In genomic region chr6:32108727-32109113, GRCh38 we compare ENCODE assay signal across 11 cellular contexts. TPM values are rescaled to one million over a fixed set of nuclear protein-coding genes. Genes with fewer than 3 reads are reported as not detected.
A peak's percentile ranks its signal among the peaks of the same experiment; 100 is the strongest.
DNase-seq lines count a peak whose midpoint lies in the region; ATAC-seq and TF ChIP-seq lines count a peak whose summit lies in the region.
"Had no signal": no experiment of that assay in that cellular context is flagged by ENCODE, and none has a peak within 500 bp of the region (broad histone marks: within the 10 kb centered on the region; RNA-seq: fewer than 3 reads in every experiment).

No MANE protein-coding gene starts in this region.

- H3K79me2 ChIP-seq in hepatocyte: no peaks in the 10 kb centered on the region

- H3K4me1 Mint-ChIP-seq in activated naive CD8-positive, alpha-beta T cell treated with anti-CD3 and anti-CD28 coated beads, Interleukin-2, amount 50 U/mL, for 24 hours: peaks cover 22% of the 10 kb centered on the region
- peaks cover 14% of the 10 kb centered on the region for H3K4me1 Mint-ChIP-seq in progenitor cell of endocrine pancreas (ENCODE audit: low read depth)
- peaks cover 19 to 20% of the 10 kb centered on the region in 2 donors for H3K4me1 Mint-ChIP-seq in effector memory CD8-positive, alpha-beta T cell (ENCODE audit: low read depth in 2 of 2)

- TF ChIP-seq CTCF in AG10803 (conservative IDR thresholded peaks at IDR 0.05; ENCODE audit: low read length): no peak
- TF ChIP-seq CTCF in hepatocyte (IDR thresholded peaks at IDR 0.05; ENCODE audit: poor library complexity): no peak
- no peak for TF ChIP-seq CTCF in progenitor cell of endocrine pancreas (IDR thresholded peaks at IDR 0.05; ENCODE audit: unreplicated experiment)

- no peaks in the 10 kb centered on the region for H3K9me3 ChIP-seq in hepatocyte (ENCODE audit: low read depth)
- H3K9me3 ChIP-seq: BE2C had no signal

- no peaks in the 10 kb centered on the region for H3K9me3 Mint-ChIP-seq in activated naive CD8-positive, alpha-beta T cell treated with anti-CD3 and anti-CD28 coated beads, Interleukin-2, amount 50 U/mL, for 24 hours
- H3K9me3 Mint-ChIP-seq in progenitor cell of endocrine pancreas (ENCODE audit: low read depth): no peaks in the 10 kb centered on the region
- no peaks in the 10 kb centered on the region for H3K9me3 Mint-ChIP-seq in effector memory CD8-positive, alpha-beta T cell

- no peaks in the 10 kb centered on the region for H3K36me3 ChIP-seq in hepatocyte (replicated peaks; ENCODE audit: insufficient read depth, low read depth)
- H3K36me3 ChIP-seq: BE2C had no signal

- DNase-seq in AG10803 (ENCODE audit: low read depth): no peak
- no peak for DNase-seq in activated naive CD8-positive, alpha-beta T cell treated with anti-CD3 and anti-CD28 coated beads, Interleukin-2, amount 50 U/mL, for 24 hours
- peak; percentile 3 for DNase-seq in hepatocyte (ENCODE audit: low spot score)
- DNase-seq in progenitor cell of endocrine pancreas (ENCODE audit: low spot score, unreplicated experiment): no peak
- DNase-seq in mucosa of gallbladder (ENCODE audit: low spot score): no peak
- DNase-seq in NCI-H1105 (lab: John Stamatoyannopoulos, UW): no peak
- no peak for DNase-seq in putamen (ENCODE audit: low spot score)
- DNase-seq in effector memory CD8-positive, alpha-beta T cell: no peak
- DNase-seq: activated CD4-positive, alpha-beta T cell treated with anti-CD3 and anti-CD28 coated beads for 1 hour; activated naive CD4-positive, alpha-beta T cell; BE2C had no signal

- peak overlapping the region; percentile 41 for H3K4me3 ChIP-seq in AG10803 (ENCODE audit: low read length)
- no peak overlapping the region for H3K4me3 ChIP-seq in hepatocyte

- H3K4me3 Mint-ChIP-seq in activated naive CD8-positive, alpha-beta T cell treated with anti-CD3 and anti-CD28 coated beads, Interleukin-2, amount 50 U/mL, for 24 hours: no peak overlapping the region
- no peak overlapping the region for H3K4me3 Mint-ChIP-seq in progenitor cell of endocrine pancreas (ENCODE audit: low read depth)
- H3K4me3 Mint-ChIP-seq in effector memory CD8-positive, alpha-beta T cell: peak overlapping the region in 1 of 2 donors; percentile 50

- H3K4me1 ChIP-seq in hepatocyte (ENCODE audit: insufficient read depth): peaks cover 36% of the 10 kb centered on the region
- H3K4me1 ChIP-seq: BE2C had no signal

- no peaks in the 10 kb centered on the region for H3K27me3 ChIP-seq in hepatocyte

- no peak overlapping the region for H2AFZ ChIP-seq in hepatocyte

- H4K20me1 ChIP-seq in hepatocyte (ENCODE audit: insufficient read depth, poor library complexity, severe bottlenecking): no peaks in the 10 kb centered on the region

- peak overlapping the region; percentile 83 for H3K27ac ChIP-seq in hepatocyte

- peaks cover 11% of the 10 kb centered on the region for H3K27me3 Mint-ChIP-seq in activated naive CD8-positive, alpha-beta T cell treated with anti-CD3 and anti-CD28 coated beads, Interleukin-2, amount 50 U/mL, for 24 hours
- H3K27me3 Mint-ChIP-seq in progenitor cell of endocrine pancreas: peaks cover 27% of the 10 kb centered on the region
- H3K27me3 Mint-ChIP-seq in effector memory CD8-positive, alpha-beta T cell: peaks cover 42 to 55% of the 10 kb centered on the region in 2 donors

- peak overlapping the region; percentile 38 for H3K27ac Mint-ChIP-seq in activated naive CD8-positive, alpha-beta T cell treated with anti-CD3 and anti-CD28 coated beads, Interleukin-2, amount 50 U/mL, for 24 hours
- peak overlapping the region; percentile 76 for H3K27ac Mint-ChIP-seq in progenitor cell of endocrine pancreas
- peak overlapping the region in 1 of 2 donors; percentile 45 for H3K27ac Mint-ChIP-seq in effector memory CD8-positive, alpha-beta T cell

- H3K36me3 Mint-ChIP-seq in activated naive CD8-positive, alpha-beta T cell treated with anti-CD3 and anti-CD28 coated beads, Interleukin-2, amount 50 U/mL, for 24 hours (ENCODE audit: low read depth): no peaks in the 10 kb centered on the region
- peaks cover 2% of the 10 kb centered on the region for H3K36me3 Mint-ChIP-seq in progenitor cell of endocrine pancreas (ENCODE audit: insufficient read depth)
- H3K36me3 Mint-ChIP-seq in effector memory CD8-positive, alpha-beta T cell (ENCODE audit: insufficient read depth): peaks cover 17% of the 10 kb centered on the region

- ATAC-seq in activated naive CD8-positive, alpha-beta T cell treated with anti-CD3 and anti-CD28 coated beads, Interleukin-2, amount 50 U/mL, for 24 hours: no peak
- no peak for ATAC-seq in effector memory CD8-positive, alpha-beta T cell (replicated peaks)

- no peaks in the 10 kb centered on the region for H3K9me2 ChIP-seq in hepatocyte (replicated peaks; ENCODE audit: insufficient read depth)

- 56% methylated on average over 6 of the region's 6 CpGs for WGBS in hepatocyte (ENCODE audit: low lambda C conversion rate, missing lambda C conversion rate)

- H3K4me2 ChIP-seq in hepatocyte: peak overlapping the region; percentile 64

RNA-seq across cellular contexts. Expression of gene TNXB, which starts 0.4 kb away (rescaled TPM):
- total RNA-seq in hepatocyte (11.6 and 22.0 TPM in 2 replicates), progenitor cell of endocrine pancreas (10.3 and 14.6 TPM in 2 replicates), mucosa of gallbladder (30.1 TPM)
- polyA plus RNA-seq in hepatocyte: 7.3 and 9.2 TPM in 2 replicates

RNA-seq across cellular contexts. Expression of gene ATF6B, which starts 19.3 kb away (rescaled TPM):
- 37.9 and 41.9 TPM in 2 replicates for total RNA-seq in hepatocyte
- polyA plus RNA-seq in hepatocyte: 43.7 and 52.6 TPM in 2 replicates
- 89.4 and 95.0 TPM in 2 replicates for total RNA-seq in progenitor cell of endocrine pancreas
- 119 TPM for total RNA-seq in mucosa of gallbladder

RNA-seq across cellular contexts. Expression of gene FKBPL, which starts 21.4 kb away (rescaled TPM):
- total RNA-seq in hepatocyte (5.7 and 6.0 TPM in 2 replicates), progenitor cell of endocrine pancreas (8.4 and 8.7 TPM in 2 replicates), mucosa of gallbladder (5.0 TPM)
- 6.2 and 6.3 TPM in 2 replicates for polyA plus RNA-seq in hepatocyte

RNA-seq across cellular contexts. Expression of gene PRRT1, which starts 43.0 kb away (rescaled TPM):
- total RNA-seq in hepatocyte (0.10 TPM in 1 of 2 replicates, not detected in the other), progenitor cell of endocrine pancreas (2.9 and 3.3 TPM in 2 replicates), mucosa of gallbladder (3.7 TPM)
- 0.91 and 4.0 TPM in 2 replicates for polyA plus RNA-seq in hepatocyte

RNA-seq across cellular contexts. Expression of gene PPT2, which starts 45.2 kb away (rescaled TPM):
- total RNA-seq in hepatocyte (20.2 and 27.2 TPM in 2 replicates), progenitor cell of endocrine pancreas (75.5 and 80.8 TPM in 2 replicates), mucosa of gallbladder (17.4 TPM)
- polyA plus RNA-seq in hepatocyte: 29.7 and 34.3 TPM in 2 replicates
